In genomic region chr10:73910401-73910763, GRCh38 we compare ENCODE assay signal across 1 cellular context.
A peak's percentile ranks its signal among the peaks of the same experiment; 100 is the strongest.
TF ChIP-seq lines count a peak whose summit lies in the region.

No MANE protein-coding gene starts in this region.

TF ChIP-seq in GM12878, 131 proteins besides CTCF, POLR2A, EP300 and RAD21:
- TF ChIP-seq MLLT1 (IDR thresholded peaks at IDR 0.05) (0 out of 2 replicates have a peak, but pooled peaks have one; percentile 34), NBN (IDR thresholded peaks at IDR 0.05) (peak; percentile 46; the same call in 1 of the 2 replicates), YY1 (IDR thresholded peaks at IDR 0.05; ENCODE audit: low read depth, low read length) (0 out of 2 replicates have a peak, but pooled peaks have one; percentile 9), TCF3 (IDR thresholded peaks at IDR 0.05; ENCODE audit: borderline replicate concordance, insufficient read depth, low read depth, low read length) (no peak), CREM (IDR thresholded peaks at IDR 0.05; ENCODE audit: low read depth) (0 out of 2 replicates have a peak, but pooled peaks have one; percentile 18)
TF ChIP-seq in GM12878: peak in this region for 4.
